In genomic region chr12:121916719-121917118, GRCh38 we compare ENCODE assay signal across 8 cellular contexts. TPM values are rescaled to one million over a fixed set of nuclear protein-coding genes. Genes with fewer than 3 reads are reported as not detected.
DNase-seq lines count a peak whose midpoint lies in the region; TF ChIP-seq lines count a peak whose summit lies in the region.

No MANE protein-coding gene starts in this region.

- POLR2A ChIA-PET in activated CD4-positive, alpha-beta memory T cell treated with anti-CD3 and anti-CD28 coated beads for 36 hours (lab: Charles Lee): no interaction called here

- peak; percentile 18 to 51 for TF ChIP-seq CTCF in brain (conservative IDR thresholded peaks at IDR 0.05)
- TF ChIP-seq CTCF in nephron progenitor cell (IDR thresholded peaks at IDR 0.05): peak; percentile 29

- CTCF ChIA-PET in activated CD4-positive, alpha-beta memory T cell treated with anti-CD3 and anti-CD28 coated beads for 36 hours (lab: Charles Lee): interaction anchor here (0.6 to 4.6 kb wide), 4 partner anchors 29 to 315 kb away, joined by 3 to 23 read pairs (median 3); partner anchors contain the start of genes PSMD9 and RHOF

- intact Hi-C loops in activated CD4-positive, alpha-beta memory T cell treated with anti-CD3 and anti-CD28 coated beads for 36 hours (cut with micrococcal nuclease): loop anchor here (10.0 kb wide), 1 partner anchor 108 kb away; the partner anchor contains the start of gene BCL7A

- H3K27ac Mint-ChIP-seq in brain (peak overlapping the region in 2 of 5 experiments; percentile 81 to 91), nephron progenitor cell (no peak overlapping the region)
- H3K27ac Mint-ChIP-seq in activated CD4-positive, alpha-beta memory T cell treated with anti-CD3 and anti-CD28 coated beads for 36 hours: no peak overlapping the region

- H3K36me3 Mint-ChIP-seq in brain (peaks cover 46% of the 10 kb centered on the region), nephron progenitor cell (ENCODE audit: low read depth) (peaks cover 35% of the 10 kb centered on the region)
- H3K36me3 Mint-ChIP-seq in activated CD4-positive, alpha-beta memory T cell treated with anti-CD3 and anti-CD28 coated beads for 36 hours: peaks cover 16% of the 10 kb centered on the region

- H3K4me1 Mint-ChIP-seq in brain (peaks cover 27% of the 10 kb centered on the region), nephron progenitor cell (peaks cover 31% of the 10 kb centered on the region)
- peaks cover 20% of the 10 kb centered on the region for H3K4me1 Mint-ChIP-seq in activated CD4-positive, alpha-beta memory T cell treated with anti-CD3 and anti-CD28 coated beads for 36 hours (ENCODE audit: low read depth)

- H3K27me3 Mint-ChIP-seq in brain: no peaks in the 10 kb centered on the region
- H3K27me3 Mint-ChIP-seq in nephron progenitor cell (ENCODE audit: low read depth, poor library complexity): peaks cover 6% of the 10 kb centered on the region
- no peaks in the 10 kb centered on the region for H3K27me3 Mint-ChIP-seq in activated CD4-positive, alpha-beta memory T cell treated with anti-CD3 and anti-CD28 coated beads for 36 hours

- peak; percentile 40 for DNase-seq in G401 (ENCODE audit: low spot score)
- DNase-seq in Kasumi-1 (lab: John Stamatoyannopoulos, UW): peak; percentile 14 to 19
- DNase-seq in nephron progenitor cell: peak; percentile 44
- no peak for DNase-seq in NCI-H1694 treated with DMSO at 0.1 percent for 48 hours (lab: John Stamatoyannopoulos, UW)
- DNase-seq in D341Med (ENCODE audit: low spot score): no peak
- DNase-seq in activated CD4-positive, alpha-beta memory T cell treated with anti-CD3 and anti-CD28 coated beads for 36 hours: no peak
- no peak for DNase-seq in occipital lobe (lab: John Stamatoyannopoulos, UW)

- in situ Hi-C loops in G401 (cut with HindIII; ENCODE audit: low sequenced_read_pairs): no loop called here

- H3K9me3 Mint-ChIP-seq in brain: no peaks in the 10 kb centered on the region
- peaks cover 3% of the 10 kb centered on the region for H3K9me3 Mint-ChIP-seq in nephron progenitor cell
- no peaks in the 10 kb centered on the region for H3K9me3 Mint-ChIP-seq in activated CD4-positive, alpha-beta memory T cell treated with anti-CD3 and anti-CD28 coated beads for 36 hours

- H3K4me3 Mint-ChIP-seq in brain (no peak overlapping the region), nephron progenitor cell (no peak overlapping the region)
- no peak overlapping the region for H3K4me3 Mint-ChIP-seq in activated CD4-positive, alpha-beta memory T cell treated with anti-CD3 and anti-CD28 coated beads for 36 hours

RNA-seq across cellular contexts. Expression of gene CFAP251, which starts 1.7 kb away (rescaled TPM):
- total RNA-seq in G401 (2014; rRNA removed; shearing (Covaris generic)): 0.31 and 0.44 TPM in 2 replicates
- 5.2 TPM for polyA plus RNA-seq in brain (ENCODE audit: insufficient read depth, low read depth, low replicate concordance)
- total RNA-seq in activated CD4-positive, alpha-beta memory T cell treated with anti-CD3 and anti-CD28 coated beads for 36 hours: 1 to 10 TPM; 1.3 to 1.6 TPM
- total RNA-seq in occipital lobe: 9.5 TPM

RNA-seq across cellular contexts. Expression of gene PSMD9, which starts 28.1 kb away (rescaled TPM):
- 65.2 and 96.5 TPM in 2 replicates for total RNA-seq in G401 (2014; rRNA removed; shearing (Covaris generic))
- 65.0 TPM for polyA plus RNA-seq in brain (ENCODE audit: insufficient read depth, low read depth, low replicate concordance)
- total RNA-seq in activated CD4-positive, alpha-beta memory T cell treated with anti-CD3 and anti-CD28 coated beads for 36 hours: 10 to 100 TPM; 60.7 to 64.1 TPM
- 19.8 TPM for total RNA-seq in occipital lobe

RNA-seq across cellular contexts. Expression of gene HPD, which starts 58.1 kb away (rescaled TPM):
- 16.2 and 20.0 TPM in 2 replicates for total RNA-seq in G401 (2014; rRNA removed; shearing (Covaris generic))
- polyA plus RNA-seq in brain (ENCODE audit: insufficient read depth, low read depth, low replicate concordance): 0.31 TPM
- not detected for total RNA-seq in activated CD4-positive, alpha-beta memory T cell treated with anti-CD3 and anti-CD28 coated beads for 36 hours
- total RNA-seq in occipital lobe: not detected

Comparison
In these comparisons a context has a peak if more than half of its experiments do, and no peak if none do; other contexts are left out.
1. DNase-seq: peak in G401 (single experiment), Kasumi-1 (2 of 2) and nephron progenitor cell (single experiment); none in NCI-H1694 treated with DMSO at 0.1 percent for 48 hours (single experiment), D341Med (single experiment), activated CD4-positive, alpha-beta memory T cell treated with anti-CD3 and anti-CD28 coated beads for 36 hours (single experiment) and occipital lobe (single experiment).
2. RNA of gene HPD, which starts 58.1 kb away (total RNA-seq): 16.2 to 20.0 TPM in G401; not detected in activated CD4-positive, alpha-beta memory T cell treated with anti-CD3 and anti-CD28 coated beads for 36 hours and not detected in occipital lobe (single experiment); every median in the first group is over 10 times any median in the second.